24 cellular contexts compared by ENCODE assay signal in genomic region chr2:202758638-202759037, GRCh38.
DNase-seq lines count a peak whose midpoint lies in the region; TF ChIP-seq lines count a peak whose summit lies in the region.
"Had no signal": no experiment of that assay in that cellular context is flagged by ENCODE, and none has a peak within 500 bp of the region (broad histone marks: within the 10 kb centered on the region; RNA-seq: fewer than 3 reads in every experiment).

No MANE protein-coding gene starts in this region.

- peaks cover 14% of the 10 kb centered on the region for H3K4me1 Mint-ChIP-seq in nephron

- H3K4me3 Mint-ChIP-seq in nephron = no peak overlapping the region
- H3K4me3 Mint-ChIP-seq: activated CD4-positive, alpha-beta T cell treated with anti-CD3 and anti-CD28 coated beads, Interleukin-2, amount 10 ng/mL, durations not matched to agents 24 days and 14 days; T-helper 1 cell treated with Interleukin-12 subunit alpha and Interleukin-12 subunit beta and Interleukin-4 antibody, amounts not matched to agents 30 μg/mL and 1 μg/mL, for 36 hours had no signal

- H3K9me3 Mint-ChIP-seq in nephron = no peaks in the 10 kb centered on the region

- H3K4me3 ChIP-seq in epithelial cell of proximal tubule (ENCODE audit: low read depth, low read length) = no peak overlapping the region
- H3K4me3 ChIP-seq: adrenal gland, colonic mucosa, gastrocnemius medialis had no signal

- peaks cover 77% of the 10 kb centered on the region for H3K36me3 Mint-ChIP-seq in nephron (ENCODE audit: low read depth)

- H3K27ac ChIP-seq in 22Rv1 = peak overlapping the region; percentile 35
- H3K27ac ChIP-seq: adrenal gland, C4-2B, colonic mucosa, gastrocnemius medialis had no signal

- in situ Hi-C loops in G401 (cut with HindIII; ENCODE audit: low sequenced_read_pairs) = no loop called here

- peak overlapping the region in 2 of 3 experiments; percentile 27 to 34 for H3K27ac Mint-ChIP-seq in nephron
- H3K27ac Mint-ChIP-seq: activated CD4-positive, alpha-beta T cell treated with anti-CD3 and anti-CD28 coated beads, Interleukin-2, amount 10 ng/mL, durations not matched to agents 24 days and 14 days; T-helper 1 cell treated with Interleukin-12 subunit alpha and Interleukin-12 subunit beta and Interleukin-4 antibody, amounts not matched to agents 30 μg/mL and 1 μg/mL, for 36 hours had no signal

- H3K27me3 Mint-ChIP-seq in nephron (ENCODE audit: low read depth) = no peaks in the 10 kb centered on the region
- H3K27me3 Mint-ChIP-seq: activated CD4-positive, alpha-beta T cell treated with anti-CD3 and anti-CD28 coated beads, Interleukin-2, amount 10 ng/mL, durations not matched to agents 24 days and 14 days had no signal

- TF ChIP-seq CTCF in 22Rv1 (IDR thresholded peaks at IDR 0.05) = no peak
- no peak for TF ChIP-seq CTCF in epithelial cell of proximal tubule (conservative IDR thresholded peaks at IDR 0.05; ENCODE audit: low read depth, low read length)
- TF ChIP-seq CTCF in nephron (IDR thresholded peaks at IDR 0.05; ENCODE audit: unreplicated experiment in 3 of 3) = no peak

- DNase-seq in G401 (ENCODE audit: low spot score) (peak; percentile 11), epithelial cell of proximal tubule (ENCODE audit: low read depth) (peak; percentile 26), medulla oblongata (ENCODE audit: extremely low spot score) (no peak), NCI-H187 treated with DMSO at 0.1 percent for 48 hours (lab: John Stamatoyannopoulos, UW) (no peak), NCI-H1417 treated with DMSO at 0.1 percent for 48 hours (lab: John Stamatoyannopoulos, UW) (no peak)
- DNase-seq: activated CD4-positive, alpha-beta T cell treated with anti-CD3 and anti-CD28 coated beads, Interleukin-2, amount 10 ng/mL, durations not matched to agents 24 days and 14 days; activated effector memory CD4-positive, alpha-beta T cell treated with Interleukin-2 at 50 U/mL for 16 hours; adrenal gland; colonic mucosa; gastrocnemius medialis; hypothalamus; kidney glomerular epithelial cell; mesenchymal stem cell; NCI-H1092; NCI-H2029; NCI-H2227 treated with DMSO at 0.1 percent for 48 hours; NCI-H748 treated with DMSO at 0.1 percent for 48 hours; retina; RPMI8226; stimulated activated CD4-positive, alpha-beta T cell treated with anti-CD3 and anti-CD28 coated beads, Interleukin-1b, Interleukin-23, amount 100 ng/mL, for 48 hours had no signal

Comparison
In these comparisons a context has a peak if more than half of its experiments do, and no peak if none do; other contexts are left out.
1. DNase-seq: peak in G401 (single experiment) and epithelial cell of proximal tubule (single experiment); none in medulla oblongata (single experiment), NCI-H187 treated with DMSO at 0.1 percent for 48 hours (single experiment) and NCI-H1417 treated with DMSO at 0.1 percent for 48 hours (single experiment).